ENCODE assay signal across 17 cellular contexts in genomic region chr10:70074147-70074546, GRCh38.
"Had no signal": no experiment of that assay in that cellular context is flagged by ENCODE, and none has a peak within 500 bp of the region (broad histone marks: within the 10 kb centered on the region; RNA-seq: fewer than 3 reads in every experiment).

No MANE protein-coding gene starts in this region.

- H3K4me3 ChIP-seq: lung, psoas muscle, skin epidermis, spleen, testis, tibial artery had no signal

- H3K36me3 ChIP-seq: spleen had no signal

- DNase-seq: cortex of kidney; effector memory CD8-positive, alpha-beta T cell; hypothalamus; immature natural killer cell; midbrain; naive thymus-derived CD4-positive, alpha-beta T cell; nucleus accumbens; psoas muscle; right cardiac atrium; spleen; stimulated activated CD4-positive, alpha-beta T cell treated with anti-CD3 and anti-CD28 coated beads, Interleukin-4, amount 100 ng/mL, for 4 hours; stimulated activated naive CD8-positive, alpha-beta T cell treated with anti-CD3 and anti-CD28 coated beads, Interleukin-15, Interleukin-2, amounts not matched to agents 100 U/mL and 50 U/mL, for 24 hours; substantia nigra; testis; tibial artery had no signal

- H3K27ac ChIP-seq: psoas muscle, skin epidermis, spleen, testis, tibial artery had no signal

- H3K27me3 ChIP-seq: testis, tibial artery had no signal

- H3K9me3 ChIP-seq: psoas muscle, spleen, testis, tibial artery had no signal

- H3K4me1 ChIP-seq: psoas muscle, spleen, testis, tibial artery had no signal
